1 cellular context compared by ENCODE assay signal in the genomic region with DNA sequence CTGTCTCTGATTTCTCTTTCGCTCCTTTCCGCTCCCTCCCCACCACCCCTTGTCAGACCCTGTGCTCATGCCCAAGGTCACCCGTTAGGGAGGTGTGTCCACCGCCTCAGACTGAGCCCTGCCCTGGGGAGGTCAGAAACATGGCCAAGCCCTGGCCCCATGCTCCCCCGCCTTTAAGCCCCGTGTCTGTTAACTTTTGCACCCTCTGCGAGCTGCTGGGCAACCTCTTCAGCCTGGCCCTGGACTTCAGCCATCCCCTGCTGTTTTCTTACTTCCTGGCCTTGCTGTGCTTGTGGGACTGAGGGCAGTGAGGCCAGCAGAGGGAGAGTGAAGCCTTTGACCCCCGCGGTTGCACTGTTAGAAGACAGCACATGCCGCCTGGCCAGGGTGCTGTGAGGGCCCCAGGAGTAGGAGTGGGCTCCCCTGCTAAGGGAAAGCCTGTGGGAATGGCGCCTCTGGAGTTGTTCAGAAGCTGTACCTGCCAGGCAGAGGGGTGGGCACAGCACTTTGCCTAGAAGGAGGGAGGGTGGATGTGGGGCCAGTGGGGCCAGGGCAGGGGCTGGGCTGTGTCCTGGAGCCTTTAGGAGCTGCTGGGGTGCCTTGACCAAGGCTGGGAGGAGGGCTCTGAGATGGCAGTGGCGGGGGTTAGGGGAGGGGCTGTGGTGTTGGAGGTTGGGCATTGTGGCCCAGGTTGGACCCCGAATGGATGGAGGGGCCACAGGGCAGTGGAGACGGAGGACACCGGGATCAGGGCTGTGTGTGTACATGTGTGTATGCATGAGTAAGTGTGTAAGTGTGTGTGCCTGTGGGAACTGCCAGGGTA.
A peak's percentile ranks its signal among the peaks of the same experiment; 100 is the strongest.
TF ChIP-seq lines count a peak whose summit lies in the region.

No MANE protein-coding gene starts in this region.

TF ChIP-seq in HepG2, 621 proteins besides CTCF, POLR2A, EP300 and RAD21 (continued from another document and continues in another):
- TF ChIP-seq ZNF3 (CRISPR knock-in tag; IDR thresholded peaks at IDR 0.05) (no peak), ZBTB20 (CRISPR knock-in tag; IDR thresholded peaks at IDR 0.05; ENCODE audit: borderline replicate concordance, low read depth) (peak; percentile 58; the same call in 1 of the 2 replicates), NFE2 (CRISPR knock-in tag; IDR thresholded peaks at IDR 0.05) (no peak), ZNF224 (CRISPR knock-in tag; IDR thresholded peaks at IDR 0.05) (no peak), BCL6 (CRISPR knock-in tag; IDR thresholded peaks at IDR 0.05) (peak; percentile 76), ZNF407 (CRISPR knock-in tag; IDR thresholded peaks at IDR 0.05; ENCODE audit: not compliant biosample characterization) (no peak), ZNF280D (CRISPR knock-in tag; IDR thresholded peaks at IDR 0.05) (0 out of 2 replicates have a peak, but pooled peaks have one; percentile 67), STAT5B (CRISPR knock-in tag; IDR thresholded peaks at IDR 0.05) (0 out of 2 replicates have a peak, but pooled peaks have one; percentile 43), SAFB2 (CRISPR knock-in tag; IDR thresholded peaks at IDR 0.05; ENCODE audit: borderline replicate concordance, low read depth) (peak; percentile 76; the same call in 1 of the 2 replicates), ZNF101 (CRISPR knock-in tag; IDR thresholded peaks at IDR 0.05; ENCODE audit: borderline replicate concordance, low read depth) (no peak), ZSCAN25 (CRISPR knock-in tag; IDR thresholded peaks at IDR 0.05) (peak; percentile 91), HOXA7 (CRISPR knock-in tag; IDR thresholded peaks at IDR 0.05) (no peak), KDM1A (CRISPR knock-in tag; IDR thresholded peaks at IDR 0.05) (no peak), ZNF577 (CRISPR knock-in tag; IDR thresholded peaks at IDR 0.05; ENCODE audit: borderline replicate concordance, low read depth) (no peak), ZNF460 (CRISPR knock-in tag; IDR thresholded peaks at IDR 0.05; ENCODE audit: borderline replicate concordance) (peak; percentile 55; the same call in 1 of the 2 replicates), NCOA2 (CRISPR knock-in tag; IDR thresholded peaks at IDR 0.05) (peak; percentile 79), SKIL (CRISPR knock-in tag; IDR thresholded peaks at IDR 0.05; ENCODE audit: borderline replicate concordance) (peak; percentile 93), ZBTB33 (CRISPR knock-in tag; IDR thresholded peaks at IDR 0.05) (peak; percentile 70; the same call in 1 of the 2 replicates), IRF1 (CRISPR knock-in tag; IDR thresholded peaks at IDR 0.05; ENCODE audit: low read depth) (no peak), PHF8 (CRISPR knock-in tag; IDR thresholded peaks at IDR 0.05) (peak; percentile 49; the same call in 1 of the 2 replicates), U2AF1 (optimal IDR thresholded peaks at IDR 0.05; ENCODE audit: low read depth, low read length) (no peak), MNT (IDR thresholded peaks at IDR 0.05) (peak; percentile 60), PAX8 (CRISPR knock-in tag; IDR thresholded peaks at IDR 0.05; ENCODE audit: borderline replicate concordance) (no peak), TBP (CRISPR knock-in tag; IDR thresholded peaks at IDR 0.05) (no peak), ZNF672 (CRISPR knock-in tag; IDR thresholded peaks at IDR 0.05) (no peak), RFXANK (CRISPR knock-in tag; IDR thresholded peaks at IDR 0.05) (no peak)
- TF ChIP-seq, protein P1, sequence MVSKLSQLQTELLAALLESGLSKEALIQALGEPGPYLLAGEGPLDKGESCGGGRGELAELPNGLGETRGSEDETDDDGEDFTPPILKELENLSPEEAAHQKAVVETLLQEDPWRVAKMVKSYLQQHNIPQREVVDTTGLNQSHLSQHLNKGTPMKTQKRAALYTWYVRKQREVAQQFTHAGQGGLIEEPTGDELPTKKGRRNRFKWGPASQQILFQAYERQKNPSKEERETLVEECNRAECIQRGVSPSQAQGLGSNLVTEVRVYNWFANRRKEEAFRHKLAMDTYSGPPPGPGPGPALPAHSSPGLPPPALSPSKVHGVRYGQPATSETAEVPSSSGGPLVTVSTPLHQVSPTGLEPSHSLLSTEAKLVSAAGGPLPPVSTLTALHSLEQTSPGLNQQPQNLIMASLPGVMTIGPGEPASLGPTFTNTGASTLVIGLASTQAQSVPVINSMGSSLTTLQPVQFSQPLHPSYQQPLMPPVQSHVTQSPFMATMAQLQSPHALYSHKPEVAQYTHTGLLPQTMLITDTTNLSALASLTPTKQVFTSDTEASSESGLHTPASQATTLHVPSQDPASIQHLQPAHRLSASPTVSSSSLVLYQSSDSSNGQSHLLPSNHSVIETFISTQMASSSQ (IDR thresholded peaks at IDR 0.05; ENCODE audit: low read depth): no peak
- TF ChIP-seq, protein P1 (CRISPR knock-in tag; IDR thresholded peaks at IDR 0.05; ENCODE audit: borderline replicate concordance): peak; percentile 47; the same call in 1 of the 2 replicates
